In genomic region chr20:48983423-48984400, GRCh38 we compare ENCODE assay signal across 13 cellular contexts.
DNase-seq lines count a peak whose midpoint lies in the region; ATAC-seq, FAIRE-seq and TF ChIP-seq lines count a peak whose summit lies in the region.
"Had no signal": no experiment of that assay in that cellular context is flagged by ENCODE, and none has a peak within 500 bp of the region (broad histone marks: within the 10 kb centered on the region; RNA-seq: fewer than 3 reads in every experiment).

No MANE protein-coding gene starts in this region.

- FAIRE-seq in urothelium cell line (lab: Jason Lieb, UNC), result no peak
- FAIRE-seq: A204.1 had no signal

- H3K27ac Mint-ChIP-seq in activated naive CD4-positive, alpha-beta T cell treated with anti-CD3 and anti-CD28 coated beads, Interleukin-2, amount 50 U/mL, for 72 hours, result peak overlapping the region; percentile 7 to 33
- H3K27ac Mint-ChIP-seq in natural killer cell treated with Interleukin-12 subunit alpha and Interleukin-12 subunit beta and Interleukin-15 and Interleukin-18, amount 100 ng/mL, for 72 hours, result no peak overlapping the region

- 48 to 49% methylated on average over 5 of the region's 5 CpGs for WGBS in body of pancreas, 2 donors

- peaks cover 0 to 5% (median 0%) of the 10 kb centered on the region in 3 donors for H3K9me3 ChIP-seq in body of pancreas
- H3K9me3 ChIP-seq: testis had no signal

- H3K27ac ChIP-seq in body of pancreas, result peak overlapping the region; percentile 83 to 86 (median 84)
- H3K27ac ChIP-seq: skin epidermis, testis had no signal

- TF ChIP-seq POLR2A in body of pancreas (IDR thresholded peaks at IDR 0.05), result no peak

- H3K4me3 Mint-ChIP-seq in natural killer cell treated with Interleukin-12 subunit alpha and Interleukin-12 subunit beta and Interleukin-15 and Interleukin-18, amount 100 ng/mL, for 72 hours, result no peak overlapping the region

- H3K27me3 ChIP-seq in body of pancreas, result no peaks in the 10 kb centered on the region
- no peaks in the 10 kb centered on the region for H3K27me3 ChIP-seq in kidney epithelial cell (ENCODE audit: control insufficient read depth, insufficient read depth, low read length)
- H3K27me3 ChIP-seq: testis had no signal

- intact Hi-C loops in body of pancreas (cut with DNase I), result no loop called here

- peak in 1 of 7 experiments; percentile 8 for TF ChIP-seq CTCF in body of pancreas (IDR thresholded peaks at IDR 0.05)
- no peak for TF ChIP-seq CTCF in kidney epithelial cell (IDR thresholded peaks at IDR 0.05; ENCODE audit: insufficient read depth, low read length, poor library complexity, severe bottlenecking)

- peaks cover 51% of the 10 kb centered on the region for H3K4me1 ChIP-seq in body of pancreas
- H3K4me1 ChIP-seq: testis had no signal

- H3K36me3 Mint-ChIP-seq in activated naive CD4-positive, alpha-beta T cell treated with anti-CD3 and anti-CD28 coated beads, Interleukin-2, amount 50 U/mL, for 72 hours, result peaks cover 16 to 31% of the 10 kb centered on the region in 2 donors
- peaks cover 31% of the 10 kb centered on the region for H3K36me3 Mint-ChIP-seq in natural killer cell treated with Interleukin-12 subunit alpha and Interleukin-12 subunit beta and Interleukin-15 and Interleukin-18, amount 100 ng/mL, for 72 hours

- H3K36me3 ChIP-seq in body of pancreas (replicated peaks in 1 of 2; ENCODE audit: insufficient read depth in 1 of 2, low read depth in 2 of 2), result no peaks in the 10 kb centered on the region
- no peaks in the 10 kb centered on the region for H3K36me3 ChIP-seq in kidney epithelial cell (ENCODE audit: control insufficient read depth, insufficient read depth, low read length)

- no peak for ATAC-seq in activated naive CD4-positive, alpha-beta T cell treated with anti-CD3 and anti-CD28 coated beads, Interleukin-2, amount 50 U/mL, for 72 hours
- peak; percentile 92 for ATAC-seq in body of pancreas
- no peak for ATAC-seq in natural killer cell treated with Interleukin-12 subunit alpha and Interleukin-12 subunit beta and Interleukin-15 and Interleukin-18, amount 100 ng/mL, for 72 hours

- H3K4me1 Mint-ChIP-seq in natural killer cell treated with Interleukin-12 subunit alpha and Interleukin-12 subunit beta and Interleukin-15 and Interleukin-18, amount 100 ng/mL, for 72 hours (ENCODE audit: low read depth in 2 of 2), result peaks cover 8 to 13% of the 10 kb centered on the region in 2 donors

- no peak overlapping the region for H3K4me3 ChIP-seq in body of pancreas
- H3K4me3 ChIP-seq in kidney epithelial cell (ENCODE audit: low read depth, low read length), result no peak overlapping the region
- H3K4me3 ChIP-seq: skin epidermis, testis had no signal

- DNase-seq in activated naive CD4-positive, alpha-beta T cell treated with anti-CD3 and anti-CD28 coated beads, Interleukin-2, amount 50 U/mL, for 72 hours (ENCODE audit: low spot score in 2 of 2), result no peak
- no peak for DNase-seq in activated naive CD4-positive, alpha-beta T cell treated with anti-CD3 and anti-CD28 coated beads, Interleukin-2, amount 50 U/mL, for 16 hours
- DNase-seq in body of pancreas, result peak; percentile 74 to 88 (median 81)
- peak; percentile 79 for DNase-seq in kidney epithelial cell (ENCODE audit: low read depth)
- DNase-seq in urothelium cell line (ENCODE audit: low spot score), result peak; percentile 84
- no peak for DNase-seq in natural killer cell treated with Interleukin-12 subunit alpha and Interleukin-12 subunit beta and Interleukin-15 and Interleukin-18, amount 100 ng/mL, for 72 hours (ENCODE audit: low spot score)
- DNase-seq in SHP77 (lab: John Stamatoyannopoulos, UW), result no peak
- DNase-seq in HUDEP-2 (lab: John Stamatoyannopoulos, UW; ENCODE audit: unreplicated experiment in 76 of 76), result no peak
- DNase-seq: activated gamma-delta T cell, NCI-H2029, testis had no signal

- no peaks in the 10 kb centered on the region for H3K27me3 Mint-ChIP-seq in natural killer cell treated with Interleukin-12 subunit alpha and Interleukin-12 subunit beta and Interleukin-15 and Interleukin-18, amount 100 ng/mL, for 72 hours

- no peaks in the 10 kb centered on the region for H3K9me3 Mint-ChIP-seq in activated naive CD4-positive, alpha-beta T cell treated with anti-CD3 and anti-CD28 coated beads, Interleukin-2, amount 50 U/mL, for 72 hours
- no peaks in the 10 kb centered on the region for H3K9me3 Mint-ChIP-seq in natural killer cell treated with Interleukin-12 subunit alpha and Interleukin-12 subunit beta and Interleukin-15 and Interleukin-18, amount 100 ng/mL, for 72 hours

Comparison
In these comparisons a context has a peak if more than half of its experiments do, and no peak if none do; other contexts are left out.
1. DNase-seq: peak in body of pancreas (4 of 4), kidney epithelial cell (single experiment) and urothelium cell line (single experiment); none in activated naive CD4-positive, alpha-beta T cell treated with anti-CD3 and anti-CD28 coated beads, Interleukin-2, amount 50 U/mL, for 72 hours (0 of 2), activated naive CD4-positive, alpha-beta T cell treated with anti-CD3 and anti-CD28 coated beads, Interleukin-2, amount 50 U/mL, for 16 hours (single experiment), natural killer cell treated with Interleukin-12 subunit alpha and Interleukin-12 subunit beta and Interleukin-15 and Interleukin-18, amount 100 ng/mL, for 72 hours (single experiment), SHP77 (0 of 2) and HUDEP-2 (0 of 76).
2. H3K27ac Mint-ChIP-seq: peak in activated naive CD4-positive, alpha-beta T cell treated with anti-CD3 and anti-CD28 coated beads, Interleukin-2, amount 50 U/mL, for 72 hours (2 of 2); none in natural killer cell treated with Interleukin-12 subunit alpha and Interleukin-12 subunit beta and Interleukin-15 and Interleukin-18, amount 100 ng/mL, for 72 hours (0 of 2).